27 cellular contexts compared by ENCODE assay signal in the genomic region with DNA sequence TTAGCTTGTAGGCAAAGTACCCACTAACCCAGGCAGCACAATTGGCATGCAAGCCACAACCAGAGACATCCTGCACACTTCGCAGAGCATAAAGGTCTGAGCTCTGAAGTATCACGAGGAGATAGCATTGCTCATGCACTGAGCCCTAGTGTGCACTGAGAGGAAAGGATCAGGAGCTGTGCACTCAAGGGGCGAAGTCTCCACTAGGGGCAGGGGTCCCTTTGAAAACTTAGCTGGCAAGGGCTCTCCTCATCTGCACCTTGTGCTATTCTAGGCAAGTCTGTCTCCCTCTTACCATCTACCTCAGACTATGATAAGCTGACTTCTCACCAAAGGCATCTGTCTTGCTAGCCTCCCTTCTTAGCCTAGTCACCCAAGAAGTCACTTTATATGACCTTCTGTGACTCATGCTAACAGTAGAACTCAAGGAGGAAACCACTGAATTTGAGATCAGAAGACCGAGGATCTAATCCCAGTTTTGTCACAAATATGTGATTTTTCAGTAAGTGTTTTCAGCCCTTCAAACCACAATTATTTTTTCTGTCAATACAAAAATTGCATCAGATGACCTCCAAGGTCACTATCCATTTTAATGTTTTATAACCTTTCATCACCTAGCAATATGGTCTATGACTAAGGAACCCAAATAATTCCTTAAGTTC.
DNase-seq lines count a peak whose midpoint lies in the region; ATAC-seq and TF ChIP-seq lines count a peak whose summit lies in the region.
"Had no signal": no experiment of that assay in that cellular context is flagged by ENCODE, and none has a peak within 500 bp of the region (broad histone marks: within the 10 kb centered on the region; RNA-seq: fewer than 3 reads in every experiment).

No MANE protein-coding gene starts in this region.

- no peaks in the 10 kb centered on the region for H3K36me3 Mint-ChIP-seq in progenitor cell of endocrine pancreas (ENCODE audit: insufficient read depth)

- peak; percentile 87 for DNase-seq in EH (ENCODE audit: low read depth)
- DNase-seq in LHCN-M2 (ENCODE audit: low read depth), result peak; percentile 37
- DNase-seq in choroid plexus epithelial cell (ENCODE audit: low read depth), result peak; percentile 44
- DNase-seq in progenitor cell of endocrine pancreas (ENCODE audit: low spot score, unreplicated experiment), result no peak
- no peak for DNase-seq in posterior cingulate gyrus
- DNase-seq in islet precursor cell, result no peak
- no peak for DNase-seq in retina
- DNase-seq: activated CD8-positive, alpha-beta memory T cell treated with anti-CD3 and anti-CD28 coated beads for 24 hours; activated naive CD4-positive, alpha-beta T cell treated with anti-CD3 and anti-CD28 coated beads, Interleukin-2, amount 50 U/mL, for 16 hours; activated T-cell treated with anti-CD3 and anti-CD28 coated beads, Interleukin-2, amount 50 U/mL, for 4 hours; anterior cingulate cortex; cerebellar nuclear complex; DMS79 treated with DMSO at 0.1 percent for 48 hours; effector CD8-positive, alpha-beta T cell; NCI-H1436 treated with DMSO at 0.1 percent for 48 hours; NCI-H2171 treated with DMSO at 0.1 percent for 48 hours; Right ventricle myocardium superior; small intestine; stimulated activated CD4-positive, alpha-beta T cell treated with anti-CD3 and anti-CD28 coated beads, Interleukin-2, amount 100 ng/mL, for 48 hours; stimulated activated naive CD8-positive, alpha-beta T cell treated with anti-CD3 and anti-CD28 coated beads, Interleukin-15, amount 100 ng/mL, for 72 hours; SW 1271; trophoblast cell had no signal

- H3K4me3 ChIP-seq in choroid plexus epithelial cell (ENCODE audit: low read depth, low read length), result no peak overlapping the region
- H3K4me3 ChIP-seq: prostate gland had no signal

- H3K4me3 Mint-ChIP-seq in progenitor cell of endocrine pancreas (ENCODE audit: low read depth), result no peak overlapping the region
- H3K4me3 Mint-ChIP-seq: activated T-cell treated with anti-CD3 and anti-CD28 coated beads, Interleukin-2, amount 50 U/mL, for 4 hours; nephron; stimulated activated naive CD8-positive, alpha-beta T cell treated with anti-CD3 and anti-CD28 coated beads, Interleukin-15, amount 100 ng/mL, for 72 hours had no signal

- peaks cover 32% of the 10 kb centered on the region for H3K27me3 Mint-ChIP-seq in progenitor cell of endocrine pancreas

- ATAC-seq in GM18870 (IDR thresholded peaks at IDR 0.05; ENCODE audit: unreplicated experiment), result no peak
- ATAC-seq: activated T-cell treated with anti-CD3 and anti-CD28 coated beads, Interleukin-2, amount 50 U/mL, for 4 hours; esophagus mucosa; HCT116; stimulated activated naive CD8-positive, alpha-beta T cell treated with anti-CD3 and anti-CD28 coated beads, Interleukin-15, amount 100 ng/mL, for 72 hours had no signal

- peaks cover 12% of the 10 kb centered on the region for H3K4me1 Mint-ChIP-seq in progenitor cell of endocrine pancreas (ENCODE audit: low read depth)
- H3K4me1 Mint-ChIP-seq: stimulated activated naive CD8-positive, alpha-beta T cell treated with anti-CD3 and anti-CD28 coated beads, Interleukin-15, amount 100 ng/mL, for 72 hours had no signal

- H3K9me3 Mint-ChIP-seq in progenitor cell of endocrine pancreas (ENCODE audit: low read depth), result no peaks in the 10 kb centered on the region
- H3K9me3 Mint-ChIP-seq: nephron had no signal

- intact Hi-C loops in posterior cingulate gyrus (cut with DNase I), result no loop called here

- H3K27ac Mint-ChIP-seq in progenitor cell of endocrine pancreas, result no peak overlapping the region
- H3K27ac Mint-ChIP-seq: nephron; stimulated activated naive CD8-positive, alpha-beta T cell treated with anti-CD3 and anti-CD28 coated beads, Interleukin-15, amount 100 ng/mL, for 72 hours had no signal

- TF ChIP-seq CTCF in choroid plexus epithelial cell (conservative IDR thresholded peaks at IDR 0.05; ENCODE audit: low read depth, low read length) (no peak), progenitor cell of endocrine pancreas (IDR thresholded peaks at IDR 0.05; ENCODE audit: unreplicated experiment) (peak; percentile 38)

Comparison
In these comparisons a context has a peak if more than half of its experiments do, and no peak if none do; other contexts are left out.
1. DNase-seq: peak in EH (single experiment), LHCN-M2 (single experiment) and choroid plexus epithelial cell (single experiment); none in progenitor cell of endocrine pancreas (single experiment), posterior cingulate gyrus (0 of 10), islet precursor cell (single experiment) and retina (single experiment).